In the genomic region with DNA sequence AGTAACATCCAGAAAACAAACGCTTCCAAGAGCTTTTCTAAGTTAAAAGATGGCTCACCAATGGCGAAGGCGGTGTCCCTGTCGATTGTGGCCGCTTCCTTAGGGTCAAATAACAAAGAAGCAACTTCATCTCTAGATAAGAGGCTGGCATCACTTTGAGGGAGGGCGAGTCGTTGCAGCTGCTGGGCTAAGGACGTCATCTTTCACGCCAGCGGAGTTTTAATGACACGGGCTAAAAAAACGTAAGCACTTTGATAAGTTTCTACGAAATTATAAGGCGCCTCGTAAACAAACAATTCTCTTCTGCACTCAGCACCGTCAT, we compare ENCODE assay signal across 8 cellular contexts. TPM values are rescaled to one million over a fixed set of nuclear protein-coding genes. Genes with fewer than 3 reads are reported as not detected.
A peak's percentile ranks its signal among the peaks of the same experiment; 100 is the strongest.
DNase-seq lines count a peak whose midpoint lies in the region; ATAC-seq and TF ChIP-seq lines count a peak whose summit lies in the region.

No MANE protein-coding gene starts in this region.

- peak overlapping the region; percentile 92 for H3K4me3 ChIP-seq in CD8-positive, alpha-beta memory T cell (ENCODE audit: low read length)
- H3K4me3 ChIP-seq in OCI-LY3 (ENCODE audit: low read length): peak overlapping the region; percentile 93
- peak overlapping the region; percentile 42 to 94 for H3K4me3 ChIP-seq in muscle layer of colon (ENCODE audit: low read depth in 1 of 2, low read length in 2 of 2)

- CTCF ChIA-PET in CD8-positive, alpha-beta memory T cell (lab: Charles Lee): no interaction called here

- POLR2A ChIA-PET in CD8-positive, alpha-beta memory T cell (lab: Charles Lee): interaction anchor here (0.6 to 0.7 kb wide), 2 partner anchors 13 to 337 kb away, joined by 3 read pairs; no protein-coding TSS in a partner anchor

- peaks cover 14% of the 10 kb centered on the region in 2 donors for H3K27me3 Mint-ChIP-seq in CD8-positive, alpha-beta memory T cell
- peaks cover 8% of the 10 kb centered on the region for H3K27me3 Mint-ChIP-seq in dendritic cell treated with granulocyte-macrophage colony-stimulating factor and Interleukin-4, amounts not matched to agents 40 ng/mL and 50 ng/mL, for 4 days

- peak; percentile 8 for ATAC-seq in GM21447 (IDR thresholded peaks at IDR 0.05; ENCODE audit: unreplicated experiment)
- ATAC-seq in GM18861 (IDR thresholded peaks at IDR 0.05; ENCODE audit: unreplicated experiment): no peak

- peaks cover 0 to 45% (median 2%) of the 10 kb centered on the region in 3 donors for H3K36me3 Mint-ChIP-seq in CD8-positive, alpha-beta memory T cell
- H3K36me3 Mint-ChIP-seq in dendritic cell treated with granulocyte-macrophage colony-stimulating factor and Interleukin-4, amounts not matched to agents 40 ng/mL and 50 ng/mL, for 4 days (ENCODE audit: low read depth): peaks cover 51% of the 10 kb centered on the region

- peaks cover 2% of the 10 kb centered on the region for H3K36me3 ChIP-seq in CD8-positive, alpha-beta memory T cell (ENCODE audit: insufficient read depth, low read length)
- H3K36me3 ChIP-seq in OCI-LY3 (replicated peaks; ENCODE audit: low read depth, low read length): peaks cover 14% of the 10 kb centered on the region
- peaks cover 3% of the 10 kb centered on the region for H3K36me3 ChIP-seq in muscle layer of colon (ENCODE audit: insufficient read depth, low read length)

- peaks cover 21% of the 10 kb centered on the region for H3K4me1 ChIP-seq in CD8-positive, alpha-beta memory T cell (ENCODE audit: insufficient read depth, low read length)
- H3K4me1 ChIP-seq in OCI-LY3 (ENCODE audit: low read length): peaks cover 12% of the 10 kb centered on the region
- peaks cover 9% of the 10 kb centered on the region for H3K4me1 ChIP-seq in muscle layer of colon (ENCODE audit: insufficient read depth, low read length)

- H3K4me3 Mint-ChIP-seq in CD8-positive, alpha-beta memory T cell: peak overlapping the region; percentile 97 to 99 (median 99)
- peak overlapping the region; percentile 85 for H3K4me3 Mint-ChIP-seq in dendritic cell treated with granulocyte-macrophage colony-stimulating factor and Interleukin-4, amounts not matched to agents 40 ng/mL and 50 ng/mL, for 4 days

- peak overlapping the region; percentile 90 for H2AFZ ChIP-seq in OCI-LY3 (ENCODE audit: low read depth, low read length)

- peak in 1 of 5 donors; percentile 14 for DNase-seq in CD8-positive, alpha-beta memory T cell
- DNase-seq in Kasumi-1 (lab: John Stamatoyannopoulos, UW) (no peak), NCI-H2227 treated with DMSO at 0.1 percent for 48 hours (lab: John Stamatoyannopoulos, UW) (no peak)

- H3K9ac ChIP-seq in OCI-LY3 (ENCODE audit: low read length) (peak overlapping the region; percentile 89), muscle layer of colon (ENCODE audit: low read length) (peak overlapping the region; percentile 69)

- H3K9me3 Mint-ChIP-seq in CD8-positive, alpha-beta memory T cell: no peaks in the 10 kb centered on the region
- H3K9me3 Mint-ChIP-seq in dendritic cell treated with granulocyte-macrophage colony-stimulating factor and Interleukin-4, amounts not matched to agents 40 ng/mL and 50 ng/mL, for 4 days: no peaks in the 10 kb centered on the region

- H3K79me2 ChIP-seq in OCI-LY3 (ENCODE audit: low read length): peaks cover 41% of the 10 kb centered on the region

- H3K4me2 ChIP-seq in OCI-LY3 (ENCODE audit: low read length): peak overlapping the region; percentile 81

- peak overlapping the region; percentile 80 to 98 (median 94) for H3K27ac Mint-ChIP-seq in CD8-positive, alpha-beta memory T cell
- peak overlapping the region; percentile 86 for H3K27ac Mint-ChIP-seq in dendritic cell treated with granulocyte-macrophage colony-stimulating factor and Interleukin-4, amounts not matched to agents 40 ng/mL and 50 ng/mL, for 4 days

- no peaks in the 10 kb centered on the region for H3K27me3 ChIP-seq in CD8-positive, alpha-beta memory T cell (ENCODE audit: insufficient read depth, low read length, poor library complexity, severe bottlenecking)
- H3K27me3 ChIP-seq in OCI-LY3 (ENCODE audit: low read depth, low read length) (no peaks in the 10 kb centered on the region), muscle layer of colon (ENCODE audit: control insufficient read depth in 1 of 2, insufficient read depth in 2 of 2, low read length in 2 of 2) (no peaks in the 10 kb centered on the region)

- H3K9me3 ChIP-seq in CD8-positive, alpha-beta memory T cell (ENCODE audit: low read length): no peaks in the 10 kb centered on the region
- no peaks in the 10 kb centered on the region for H3K9me3 ChIP-seq in OCI-LY3 (ENCODE audit: insufficient read depth, low read length)
- H3K9me3 ChIP-seq in muscle layer of colon (ENCODE audit: low read length): no peaks in the 10 kb centered on the region

- peak overlapping the region; percentile 72 for H3K27ac ChIP-seq in CD8-positive, alpha-beta memory T cell (ENCODE audit: low read depth, low read length)
- H3K27ac ChIP-seq in OCI-LY3 (ENCODE audit: low read length) (peak overlapping the region; percentile 15; the same call in 1 of the 2 replicates), muscle layer of colon (ENCODE audit: low read depth, low read length) (peak overlapping the region; percentile 22)

- H4K20me1 ChIP-seq in OCI-LY3 (ENCODE audit: insufficient read depth, low read length): no peaks in the 10 kb centered on the region

- peaks cover 27 to 41% (median 37%) of the 10 kb centered on the region in 3 donors for H3K4me1 Mint-ChIP-seq in CD8-positive, alpha-beta memory T cell
- peaks cover 12% of the 10 kb centered on the region for H3K4me1 Mint-ChIP-seq in dendritic cell treated with granulocyte-macrophage colony-stimulating factor and Interleukin-4, amounts not matched to agents 40 ng/mL and 50 ng/mL, for 4 days (ENCODE audit: low read depth)

- intact Hi-C loops in dendritic cell treated with granulocyte-macrophage colony-stimulating factor and Interleukin-4, amounts not matched to agents 40 ng/mL and 50 ng/mL, for 4 days (cut with micrococcal nuclease): loop anchor here (2.0 kb wide), 1 partner anchor 191 kb away; a partner anchor contains a TSS

- no peak for TF ChIP-seq CTCF in OCI-LY3 (IDR thresholded peaks at IDR 0.05; ENCODE audit: low read depth, low read length)

RNA-seq across cellular contexts. Expression of a gene that starts 0.5 kb away (rescaled TPM):
- 100 to 1,000 TPM; 101 to 106 TPM for total RNA-seq in CD8-positive, alpha-beta memory T cell
- 14.2 TPM for polyA plus RNA-seq in CD8-positive, alpha-beta memory T cell

Comparison
In these comparisons a context has a peak if more than half of its experiments do, and no peak if none do; other contexts are left out.
1. H3K27ac ChIP-seq: peak in every context shown above with its lines; median percentile 72 in CD8-positive, alpha-beta memory T cell; 22 in muscle layer of colon; 15 in OCI-LY3.